ENCODE assay signal across 1 cellular context in the genomic region with DNA sequence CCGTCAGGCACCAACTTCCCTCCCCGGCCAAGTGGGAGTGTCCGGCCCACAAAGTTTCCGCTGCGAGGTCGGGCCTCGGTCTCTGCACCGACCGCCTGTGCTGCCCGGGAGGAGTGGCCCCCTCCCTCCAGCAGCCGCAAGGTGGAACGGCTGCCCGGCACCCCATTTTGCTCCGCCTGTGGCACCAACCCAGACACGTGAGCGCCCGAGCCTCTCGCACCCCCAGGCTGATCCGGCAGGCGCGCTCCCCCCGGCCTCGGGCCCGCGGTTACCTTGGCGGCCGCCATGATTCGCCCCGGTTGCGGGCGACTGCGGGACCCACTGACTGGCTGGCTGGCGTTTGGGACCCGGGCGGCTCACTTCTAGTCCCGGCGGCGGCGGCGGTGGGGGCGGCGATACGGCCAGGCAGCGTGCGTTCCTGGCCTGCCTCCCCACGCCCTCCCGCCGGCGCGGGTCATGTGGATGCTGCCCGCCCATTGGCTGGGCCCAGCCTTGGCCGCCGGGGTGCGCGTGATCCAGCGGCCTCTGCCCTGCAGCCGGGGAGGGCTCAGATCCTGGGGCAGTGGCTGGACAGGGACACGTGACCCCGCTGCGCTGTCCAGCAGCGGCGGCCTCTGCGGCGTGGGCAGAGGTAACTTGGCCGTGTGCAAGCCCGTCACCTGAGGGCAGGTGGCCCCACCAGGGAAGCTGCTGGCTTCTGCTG.
TF ChIP-seq lines count a peak whose summit lies in the region.

A gene with protein sequence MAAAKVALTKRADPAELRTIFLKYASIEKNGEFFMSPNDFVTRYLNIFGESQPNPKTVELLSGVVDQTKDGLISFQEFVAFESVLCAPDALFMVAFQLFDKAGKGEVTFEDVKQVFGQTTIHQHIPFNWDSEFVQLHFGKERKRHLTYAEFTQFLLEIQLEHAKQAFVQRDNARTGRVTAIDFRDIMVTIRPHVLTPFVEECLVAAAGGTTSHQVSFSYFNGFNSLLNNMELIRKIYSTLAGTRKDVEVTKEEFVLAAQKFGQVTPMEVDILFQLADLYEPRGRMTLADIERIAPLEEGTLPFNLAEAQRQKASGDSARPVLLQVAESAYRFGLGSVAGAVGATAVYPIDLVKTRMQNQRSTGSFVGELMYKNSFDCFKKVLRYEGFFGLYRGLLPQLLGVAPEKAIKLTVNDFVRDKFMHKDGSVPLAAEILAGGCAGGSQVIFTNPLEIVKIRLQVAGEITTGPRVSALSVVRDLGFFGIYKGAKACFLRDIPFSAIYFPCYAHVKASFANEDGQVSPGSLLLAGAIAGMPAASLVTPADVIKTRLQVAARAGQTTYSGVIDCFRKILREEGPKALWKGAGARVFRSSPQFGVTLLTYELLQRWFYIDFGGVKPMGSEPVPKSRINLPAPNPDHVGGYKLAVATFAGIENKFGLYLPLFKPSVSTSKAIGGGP (minus strand): TSS at position 429 of the 703 bp plus-strand sequence. CDS start 142 bp downstream, at position 287.

TF ChIP-seq in GM12878, 131 proteins besides CTCF, POLR2A, EP300 and RAD21 (continued from another document and continues in another):
- TF ChIP-seq, protein P1, sequence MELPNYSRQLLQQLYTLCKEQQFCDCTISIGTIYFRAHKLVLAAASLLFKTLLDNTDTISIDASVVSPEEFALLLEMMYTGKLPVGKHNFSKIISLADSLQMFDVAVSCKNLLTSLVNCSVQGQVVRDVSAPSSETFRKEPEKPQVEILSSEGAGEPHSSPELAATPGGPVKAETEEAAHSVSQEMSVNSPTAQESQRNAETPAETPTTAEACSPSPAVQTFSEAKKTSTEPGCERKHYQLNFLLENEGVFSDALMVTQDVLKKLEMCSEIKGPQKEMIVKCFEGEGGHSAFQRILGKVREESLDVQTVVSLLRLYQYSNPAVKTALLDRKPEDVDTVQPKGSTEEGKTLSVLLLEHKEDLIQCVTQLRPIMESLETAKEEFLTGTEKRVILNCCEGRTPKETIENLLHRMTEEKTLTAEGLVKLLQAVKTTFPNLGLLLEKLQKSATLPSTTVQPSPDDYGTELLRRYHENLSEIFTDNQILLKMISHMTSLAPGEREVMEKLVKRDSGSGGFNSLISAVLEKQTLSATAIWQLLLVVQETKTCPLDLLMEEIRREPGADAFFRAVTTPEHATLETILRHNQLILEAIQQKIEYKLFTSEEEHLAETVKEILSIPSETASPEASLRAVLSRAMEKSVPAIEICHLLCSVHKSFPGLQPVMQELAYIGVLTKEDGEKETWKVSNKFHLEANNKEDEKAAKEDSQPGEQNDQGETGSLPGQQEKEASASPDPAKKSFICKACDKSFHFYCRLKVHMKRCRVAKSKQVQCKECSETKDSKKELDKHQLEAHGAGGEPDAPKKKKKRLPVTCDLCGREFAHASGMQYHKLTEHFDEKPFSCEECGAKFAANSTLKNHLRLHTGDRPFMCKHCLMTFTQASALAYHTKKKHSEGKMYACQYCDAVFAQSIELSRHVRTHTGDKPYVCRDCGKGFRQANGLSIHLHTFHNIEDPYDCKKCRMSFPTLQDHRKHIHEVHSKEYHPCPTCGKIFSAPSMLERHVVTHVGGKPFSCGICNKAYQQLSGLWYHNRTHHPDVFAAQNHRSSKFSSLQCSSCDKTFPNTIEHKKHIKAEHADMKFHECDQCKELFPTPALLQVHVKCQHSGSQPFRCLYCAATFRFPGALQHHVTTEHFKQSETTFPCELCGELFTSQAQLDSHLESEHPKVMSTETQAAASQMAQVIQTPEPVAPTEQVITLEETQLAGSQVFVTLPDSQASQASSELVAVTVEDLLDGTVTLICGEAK (IDR thresholded peaks at IDR 0.05; ENCODE audit: borderline replicate concordance) = no peak
- TF ChIP-seq PML (IDR thresholded peaks at IDR 0.05; ENCODE audit: low read length) (no peak; the same call in 1 of the 2 replicates), CBX5 (IDR thresholded peaks at IDR 0.05; ENCODE audit: low read depth) (no peak), EED (IDR thresholded peaks at IDR 0.05; ENCODE audit: low read depth) (no peak), SMC3 (IDR thresholded peaks at IDR 0.05; ENCODE audit: borderline replicate concordance, low read length) (no peak; the same call in 1 of the 2 replicates), TCF12 (IDR thresholded peaks at IDR 0.05; ENCODE audit: low read depth, low read length) (no peak), TARDBP (IDR thresholded peaks at IDR 0.05; ENCODE audit: borderline replicate concordance) (no peak), NFYA (IDR thresholded peaks at IDR 0.05; ENCODE audit: borderline replicate concordance, low read depth, low read length) (no peak), MEF2A (IDR thresholded peaks at IDR 0.05; ENCODE audit: insufficient read depth, low read depth, low read length) (no peak), EZH2 (IDR thresholded peaks at IDR 0.05; ENCODE audit: borderline replicate concordance, control insufficient read depth, low read depth, low read length) (no peak), MTA3 (IDR thresholded peaks at IDR 0.05; ENCODE audit: borderline replicate concordance, low read length) (no peak), POLR2AphosphoS2 (IDR thresholded peaks at IDR 0.05; ENCODE audit: low read depth, low read length) (no peak), ESRRA (IDR thresholded peaks at IDR 0.05; ENCODE audit: low read length) (no peak), ZNF622 (IDR thresholded peaks at IDR 0.05) (no peak), SPI1 (IDR thresholded peaks at IDR 0.05; ENCODE audit: borderline replicate concordance, insufficient read depth, low read depth, low read length) (no peak), RUNX3 (IDR thresholded peaks at IDR 0.05; ENCODE audit: low read length) (no peak; the same call in 1 of the 2 replicates), PAX8 (IDR thresholded peaks at IDR 0.05) (no peak), BRCA1 (IDR thresholded peaks at IDR 0.05; ENCODE audit: low read depth, low read length) (no peak), RELA (IDR thresholded peaks at IDR 0.05; ENCODE audit: borderline replicate concordance, partially characterized antibody) (no peak), IRF4 (IDR thresholded peaks at IDR 0.05; ENCODE audit: low read depth, low read length) (no peak), SRF (IDR thresholded peaks at IDR 0.05; ENCODE audit: low read depth in 2 of 2, low read length in 2 of 2) (no peak)
- TF ChIP-seq, protein P2, sequence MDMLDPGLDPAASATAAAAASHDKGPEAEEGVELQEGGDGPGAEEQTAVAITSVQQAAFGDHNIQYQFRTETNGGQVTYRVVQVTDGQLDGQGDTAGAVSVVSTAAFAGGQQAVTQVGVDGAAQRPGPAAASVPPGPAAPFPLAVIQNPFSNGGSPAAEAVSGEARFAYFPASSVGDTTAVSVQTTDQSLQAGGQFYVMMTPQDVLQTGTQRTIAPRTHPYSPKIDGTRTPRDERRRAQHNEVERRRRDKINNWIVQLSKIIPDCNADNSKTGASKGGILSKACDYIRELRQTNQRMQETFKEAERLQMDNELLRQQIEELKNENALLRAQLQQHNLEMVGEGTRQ (IDR thresholded peaks at IDR 0.05; ENCODE audit: borderline replicate concordance, low read depth, low read length) = peak; percentile 82
- TF ChIP-seq, protein P3, sequence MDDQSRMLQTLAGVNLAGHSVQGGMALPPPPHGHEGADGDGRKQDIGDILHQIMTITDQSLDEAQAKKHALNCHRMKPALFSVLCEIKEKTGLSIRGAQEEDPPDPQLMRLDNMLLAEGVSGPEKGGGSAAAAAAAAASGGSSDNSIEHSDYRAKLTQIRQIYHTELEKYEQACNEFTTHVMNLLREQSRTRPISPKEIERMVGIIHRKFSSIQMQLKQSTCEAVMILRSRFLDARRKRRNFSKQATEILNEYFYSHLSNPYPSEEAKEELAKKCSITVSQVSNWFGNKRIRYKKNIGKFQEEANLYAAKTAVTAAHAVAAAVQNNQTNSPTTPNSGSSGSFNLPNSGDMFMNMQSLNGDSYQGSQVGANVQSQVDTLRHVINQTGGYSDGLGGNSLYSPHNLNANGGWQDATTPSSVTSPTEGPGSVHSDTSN (IDR thresholded peaks at IDR 0.05; ENCODE audit: insufficient replicate concordance, low read depth, low read length) = no peak
- TF ChIP-seq, protein P4, sequence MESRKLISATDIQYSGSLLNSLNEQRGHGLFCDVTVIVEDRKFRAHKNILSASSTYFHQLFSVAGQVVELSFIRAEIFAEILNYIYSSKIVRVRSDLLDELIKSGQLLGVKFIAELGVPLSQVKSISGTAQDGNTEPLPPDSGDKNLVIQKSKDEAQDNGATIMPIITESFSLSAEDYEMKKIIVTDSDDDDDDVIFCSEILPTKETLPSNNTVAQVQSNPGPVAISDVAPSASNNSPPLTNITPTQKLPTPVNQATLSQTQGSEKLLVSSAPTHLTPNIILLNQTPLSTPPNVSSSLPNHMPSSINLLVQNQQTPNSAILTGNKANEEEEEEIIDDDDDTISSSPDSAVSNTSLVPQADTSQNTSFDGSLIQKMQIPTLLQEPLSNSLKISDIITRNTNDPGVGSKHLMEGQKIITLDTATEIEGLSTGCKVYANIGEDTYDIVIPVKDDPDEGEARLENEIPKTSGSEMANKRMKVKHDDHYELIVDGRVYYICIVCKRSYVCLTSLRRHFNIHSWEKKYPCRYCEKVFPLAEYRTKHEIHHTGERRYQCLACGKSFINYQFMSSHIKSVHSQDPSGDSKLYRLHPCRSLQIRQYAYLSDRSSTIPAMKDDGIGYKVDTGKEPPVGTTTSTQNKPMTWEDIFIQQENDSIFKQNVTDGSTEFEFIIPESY (IDR thresholded peaks at IDR 0.05) = no peak
- TF ChIP-seq, protein P5, sequence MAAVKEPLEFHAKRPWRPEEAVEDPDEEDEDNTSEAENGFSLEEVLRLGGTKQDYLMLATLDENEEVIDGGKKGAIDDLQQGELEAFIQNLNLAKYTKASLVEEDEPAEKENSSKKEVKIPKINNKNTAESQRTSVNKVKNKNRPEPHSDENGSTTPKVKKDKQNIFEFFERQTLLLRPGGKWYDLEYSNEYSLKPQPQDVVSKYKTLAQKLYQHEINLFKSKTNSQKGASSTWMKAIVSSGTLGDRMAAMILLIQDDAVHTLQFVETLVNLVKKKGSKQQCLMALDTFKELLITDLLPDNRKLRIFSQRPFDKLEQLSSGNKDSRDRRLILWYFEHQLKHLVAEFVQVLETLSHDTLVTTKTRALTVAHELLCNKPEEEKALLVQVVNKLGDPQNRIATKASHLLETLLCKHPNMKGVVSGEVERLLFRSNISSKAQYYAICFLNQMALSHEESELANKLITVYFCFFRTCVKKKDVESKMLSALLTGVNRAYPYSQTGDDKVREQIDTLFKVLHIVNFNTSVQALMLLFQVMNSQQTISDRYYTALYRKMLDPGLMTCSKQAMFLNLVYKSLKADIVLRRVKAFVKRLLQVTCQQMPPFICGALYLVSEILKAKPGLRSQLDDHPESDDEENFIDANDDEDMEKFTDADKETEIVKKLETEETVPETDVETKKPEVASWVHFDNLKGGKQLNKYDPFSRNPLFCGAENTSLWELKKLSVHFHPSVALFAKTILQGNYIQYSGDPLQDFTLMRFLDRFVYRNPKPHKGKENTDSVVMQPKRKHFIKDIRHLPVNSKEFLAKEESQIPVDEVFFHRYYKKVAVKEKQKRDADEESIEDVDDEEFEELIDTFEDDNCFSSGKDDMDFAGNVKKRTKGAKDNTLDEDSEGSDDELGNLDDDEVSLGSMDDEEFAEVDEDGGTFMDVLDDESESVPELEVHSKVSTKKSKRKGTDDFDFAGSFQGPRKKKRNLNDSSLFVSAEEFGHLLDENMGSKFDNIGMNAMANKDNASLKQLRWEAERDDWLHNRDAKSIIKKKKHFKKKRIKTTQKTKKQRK (IDR thresholded peaks at IDR 0.05; ENCODE audit: low read depth, low read length) = no peak
- TF ChIP-seq, protein P6, sequence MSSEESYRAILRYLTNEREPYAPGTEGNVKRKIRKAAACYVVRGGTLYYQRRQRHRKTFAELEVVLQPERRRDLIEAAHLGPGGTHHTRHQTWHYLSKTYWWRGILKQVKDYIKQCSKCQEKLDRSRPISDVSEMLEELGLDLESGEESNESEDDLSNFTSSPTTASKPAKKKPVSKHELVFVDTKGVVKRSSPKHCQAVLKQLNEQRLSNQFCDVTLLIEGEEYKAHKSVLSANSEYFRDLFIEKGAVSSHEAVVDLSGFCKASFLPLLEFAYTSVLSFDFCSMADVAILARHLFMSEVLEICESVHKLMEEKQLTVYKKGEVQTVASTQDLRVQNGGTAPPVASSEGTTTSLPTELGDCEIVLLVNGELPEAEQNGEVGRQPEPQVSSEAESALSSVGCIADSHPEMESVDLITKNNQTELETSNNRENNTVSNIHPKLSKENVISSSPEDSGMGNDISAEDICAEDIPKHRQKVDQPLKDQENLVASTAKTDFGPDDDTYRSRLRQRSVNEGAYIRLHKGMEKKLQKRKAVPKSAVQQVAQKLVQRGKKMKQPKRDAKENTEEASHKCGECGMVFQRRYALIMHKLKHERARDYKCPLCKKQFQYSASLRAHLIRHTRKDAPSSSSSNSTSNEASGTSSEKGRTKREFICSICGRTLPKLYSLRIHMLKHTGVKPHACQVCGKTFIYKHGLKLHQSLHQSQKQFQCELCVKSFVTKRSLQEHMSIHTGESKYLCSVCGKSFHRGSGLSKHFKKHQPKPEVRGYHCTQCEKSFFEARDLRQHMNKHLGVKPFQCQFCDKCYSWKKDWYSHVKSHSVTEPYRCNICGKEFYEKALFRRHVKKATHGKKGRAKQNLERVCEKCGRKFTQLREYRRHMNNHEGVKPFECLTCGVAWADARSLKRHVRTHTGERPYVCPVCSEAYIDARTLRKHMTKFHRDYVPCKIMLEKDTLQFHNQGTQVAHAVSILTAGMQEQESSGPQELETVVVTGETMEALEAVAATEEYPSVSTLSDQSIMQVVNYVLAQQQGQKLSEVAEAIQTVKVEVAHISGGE (CRISPR knock-in tag; IDR thresholded peaks at IDR 0.05) = peak; percentile 23; the same call in 1 of the 2 replicates
- TF ChIP-seq, protein P7, sequence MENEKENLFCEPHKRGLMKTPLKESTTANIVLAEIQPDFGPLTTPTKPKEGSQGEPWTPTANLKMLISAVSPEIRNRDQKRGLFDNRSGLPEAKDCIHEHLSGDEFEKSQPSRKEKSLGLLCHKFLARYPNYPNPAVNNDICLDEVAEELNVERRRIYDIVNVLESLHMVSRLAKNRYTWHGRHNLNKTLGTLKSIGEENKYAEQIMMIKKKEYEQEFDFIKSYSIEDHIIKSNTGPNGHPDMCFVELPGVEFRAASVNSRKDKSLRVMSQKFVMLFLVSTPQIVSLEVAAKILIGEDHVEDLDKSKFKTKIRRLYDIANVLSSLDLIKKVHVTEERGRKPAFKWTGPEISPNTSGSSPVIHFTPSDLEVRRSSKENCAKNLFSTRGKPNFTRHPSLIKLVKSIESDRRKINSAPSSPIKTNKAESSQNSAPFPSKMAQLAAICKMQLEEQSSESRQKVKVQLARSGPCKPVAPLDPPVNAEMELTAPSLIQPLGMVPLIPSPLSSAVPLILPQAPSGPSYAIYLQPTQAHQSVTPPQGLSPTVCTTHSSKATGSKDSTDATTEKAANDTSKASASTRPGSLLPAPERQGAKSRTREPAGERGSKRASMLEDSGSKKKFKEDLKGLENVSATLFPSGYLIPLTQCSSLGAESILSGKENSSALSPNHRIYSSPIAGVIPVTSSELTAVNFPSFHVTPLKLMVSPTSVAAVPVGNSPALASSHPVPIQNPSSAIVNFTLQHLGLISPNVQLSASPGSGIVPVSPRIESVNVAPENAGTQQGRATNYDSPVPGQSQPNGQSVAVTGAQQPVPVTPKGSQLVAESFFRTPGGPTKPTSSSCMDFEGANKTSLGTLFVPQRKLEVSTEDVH (IDR thresholded peaks at IDR 0.05; ENCODE audit: low read depth, partially characterized antibody) = no peak
